ENCODE assay signal across 9 cellular contexts in genomic region chr16:17301593-17302135, GRCh38.
DNase-seq lines count a peak whose midpoint lies in the region; ATAC-seq lines count a peak whose summit lies in the region.
"Had no signal": no experiment of that assay in that cellular context is flagged by ENCODE, and none has a peak within 500 bp of the region (broad histone marks: within the 10 kb centered on the region; RNA-seq: fewer than 3 reads in every experiment).

No MANE protein-coding gene starts in this region.

- H3K27me3 Mint-ChIP-seq in activated CD4-positive, alpha-beta T cell treated with anti-CD3 and anti-CD28 coated beads, Interleukin-2, amount 10 ng/mL, durations not matched to agents 24 days and 14 days: no peaks in the 10 kb centered on the region

- peak; percentile 89 for ATAC-seq in GM18517 (IDR thresholded peaks at IDR 0.05; ENCODE audit: unreplicated experiment)
- ATAC-seq in GM21619 (IDR thresholded peaks at IDR 0.05; ENCODE audit: unreplicated experiment): peak; percentile 82
- ATAC-seq in HG03571 (IDR thresholded peaks at IDR 0.05; ENCODE audit: unreplicated experiment): peak; percentile 87

- peaks cover 2% of the 10 kb centered on the region for H3K36me3 Mint-ChIP-seq in activated CD4-positive, alpha-beta T cell treated with anti-CD3 and anti-CD28 coated beads, Interleukin-2, amount 10 ng/mL, durations not matched to agents 24 days and 14 days (ENCODE audit: low read depth)

- H3K9me3 Mint-ChIP-seq in activated CD4-positive, alpha-beta T cell treated with anti-CD3 and anti-CD28 coated beads, Interleukin-2, amount 10 ng/mL, durations not matched to agents 24 days and 14 days: no peaks in the 10 kb centered on the region

- intact Hi-C loops in activated CD4-positive, alpha-beta T cell treated with anti-CD3 and anti-CD28 coated beads, Interleukin-2, amount 10 ng/mL, durations not matched to agents 24 days and 14 days (cut with micrococcal nuclease): no loop called here

- H3K4me3 Mint-ChIP-seq in activated CD4-positive, alpha-beta T cell treated with anti-CD3 and anti-CD28 coated beads, Interleukin-2, amount 10 ng/mL, durations not matched to agents 24 days and 14 days: no peak overlapping the region

- H3K4me1 Mint-ChIP-seq in activated CD4-positive, alpha-beta T cell treated with anti-CD3 and anti-CD28 coated beads, Interleukin-2, amount 10 ng/mL, durations not matched to agents 24 days and 14 days: peaks cover 34% of the 10 kb centered on the region

- peak; percentile 44 for DNase-seq in medulla oblongata (ENCODE audit: extremely low spot score)
- DNase-seq in HT-29 (ENCODE audit: low spot score): no peak
- DNase-seq in activated gamma-delta T cell (lab: John Stamatoyannopoulos, UW): no peak
- no peak for DNase-seq in activated effector memory CD4-positive, alpha-beta T cell treated with anti-CD3 and anti-CD28 coated beads, Interleukin-2, amount 50 U/mL, for 16 hours
- DNase-seq in activated CD4-positive, alpha-beta T cell treated with anti-CD3 and anti-CD28 coated beads, Interleukin-2, amount 10 ng/mL, durations not matched to agents 24 days and 14 days: no peak
- DNase-seq: tibial artery had no signal

- no peak overlapping the region for H3K27ac Mint-ChIP-seq in activated CD4-positive, alpha-beta T cell treated with anti-CD3 and anti-CD28 coated beads, Interleukin-2, amount 10 ng/mL, durations not matched to agents 24 days and 14 days
